ENCODE assay signal across 19 cellular contexts in genomic region chr7:30196408-30196807, GRCh38.
DNase-seq lines count a peak whose midpoint lies in the region; TF ChIP-seq lines count a peak whose summit lies in the region.
"Had no signal": no experiment of that assay in that cellular context is flagged by ENCODE, and none has a peak within 500 bp of the region (broad histone marks: within the 10 kb centered on the region; RNA-seq: fewer than 3 reads in every experiment).

No MANE protein-coding gene starts in this region.

- no TSS peak for BruUV-seq in MCF 10A (replicated peaks; lab: Mats Ljungman, UMichigan)
- no TSS peak for BruUV-seq in mammary epithelial cell (replicated peaks; lab: Mats Ljungman, UMichigan)

- no peaks in the 10 kb centered on the region for H3K79me2 ChIP-seq in mammary epithelial cell (ENCODE audit: insufficient read depth, low read length)

- in situ Hi-C loops in mammary epithelial cell (cut with MboI; ENCODE audit: low sequenced_read_pairs in 2 of 2): no loop called here

- no peak for TF ChIP-seq CTCF in MCF 10A (IDR thresholded peaks at IDR 0.05; ENCODE audit: unreplicated experiment)
- TF ChIP-seq CTCF in breast epithelium (IDR thresholded peaks at IDR 0.05): no peak
- no peak for TF ChIP-seq CTCF in NB4 (IDR thresholded peaks at IDR 0.05; ENCODE audit: low read depth, low read length)
- no peak for TF ChIP-seq CTCF in mammary epithelial cell (conservative IDR thresholded peaks at IDR 0.05 in 1 of 2, IDR thresholded peaks at IDR 0.05 in 1 of 2; ENCODE audit: extremely low read depth in 1 of 2, insufficient read depth in 1 of 2, low read depth in 1 of 2, low read length in 2 of 2)
- no peak for TF ChIP-seq CTCF in osteocyte (IDR thresholded peaks at IDR 0.05)

- H3K36me3 Mint-ChIP-seq in MCF 10A (ENCODE audit: insufficient read depth, unreplicated experiment) (no peaks in the 10 kb centered on the region), osteocyte (ENCODE audit: unreplicated experiment) (peaks cover 6% of the 10 kb centered on the region)

- POLR2A ChIA-PET in MCF 10A (lab: Yijun Ruan, JAX): no interaction called here

- dilution Hi-C loops in mammary epithelial cell (cut with HindIII; ENCODE audit: low sequenced_read_pairs): no loop called here

- TF ChIP-seq POLR2A in breast epithelium (IDR thresholded peaks at IDR 0.05) (no peak), NB4 (IDR thresholded peaks at IDR 0.05; ENCODE audit: extremely low read depth, insufficient read length) (no peak)

- CTCF ChIA-PET in MCF 10A (lab: Yijun Ruan, JAX) (no interaction called here), mammary epithelial cell (lab: Charles Lee; ENCODE audit: low non-redundant PET) (no interaction called here)

- H3K4me2 ChIP-seq in mammary epithelial cell (ENCODE audit: insufficient read depth, low read depth, low read length): no peak overlapping the region
- H3K4me2 ChIP-seq: PC-9 had no signal

- intact Hi-C loops in MCF 10A (cut with micrococcal nuclease): no loop called here
- intact Hi-C loops in breast epithelium (cut with DNase I; ENCODE audit: low total_unique reads): no loop called here
- intact Hi-C loops in mammary epithelial cell (cut with micrococcal nuclease): no loop called here

- H3K9me3 ChIP-seq in breast epithelium: no peaks in the 10 kb centered on the region
- peaks cover 12% of the 10 kb centered on the region for H3K9me3 ChIP-seq in mammary epithelial cell (replicated peaks; ENCODE audit: insufficient read depth, low read length)
- no peaks in the 10 kb centered on the region for H3K9me3 ChIP-seq in effector memory CD4-positive, alpha-beta T cell (ENCODE audit: control insufficient read depth, low read length)

- no peak overlapping the region for H2AFZ ChIP-seq in mammary epithelial cell (ENCODE audit: low read depth, low read length)
- H2AFZ ChIP-seq: PC-9 had no signal

- H3K4me1 ChIP-seq in breast epithelium (no peaks in the 10 kb centered on the region), mammary epithelial cell (ENCODE audit: insufficient read depth, low read length) (no peaks in the 10 kb centered on the region)
- H3K4me1 ChIP-seq in effector memory CD4-positive, alpha-beta T cell (ENCODE audit: control insufficient read depth, insufficient read depth, low read length, poor library complexity, severe bottlenecking): no peaks in the 10 kb centered on the region

- H3K36me3 ChIP-seq in breast epithelium: no peaks in the 10 kb centered on the region
- H3K36me3 ChIP-seq in mammary epithelial cell (ENCODE audit: insufficient read depth, low read length): no peaks in the 10 kb centered on the region
- H3K36me3 ChIP-seq in effector memory CD4-positive, alpha-beta T cell (ENCODE audit: control insufficient read depth, insufficient read depth, low read length): no peaks in the 10 kb centered on the region

- H3K27me3 Mint-ChIP-seq in MCF 10A (ENCODE audit: insufficient read depth, unreplicated experiment) (no peaks in the 10 kb centered on the region), osteocyte (ENCODE audit: unreplicated experiment) (peaks cover under 1% of the 10 kb centered on the region)
- H3K27me3 Mint-ChIP-seq: B cell, IgD-negative memory B cell had no signal

- H3K4me3 ChIP-seq in breast epithelium (no peak overlapping the region), NB4 (ENCODE audit: low read depth, low read length) (no peak overlapping the region), mammary epithelial cell (replicated peaks in 1 of 3; ENCODE audit: insufficient read depth in 1 of 3, low read depth in 2 of 3, low read length in 3 of 3) (no peak overlapping the region)
- no peak overlapping the region for H3K4me3 ChIP-seq in effector memory CD4-positive, alpha-beta T cell (ENCODE audit: insufficient read depth, low read depth, low read length, poor library complexity, severe bottlenecking)
- H3K4me3 ChIP-seq: PC-9, SK-N-MC had no signal

- no peak overlapping the region for H3K27ac ChIP-seq in breast epithelium
- H3K27ac ChIP-seq in mammary epithelial cell (ENCODE audit: insufficient read depth, low read depth, low read length): no peak overlapping the region
- H3K27ac ChIP-seq in effector memory CD4-positive, alpha-beta T cell (ENCODE audit: insufficient read depth, low read length, poor library complexity, severe bottlenecking): no peak overlapping the region
- H3K27ac ChIP-seq: PC-9, RWPE1, SK-N-MC had no signal

- no peaks in the 10 kb centered on the region for H4K20me1 ChIP-seq in mammary epithelial cell (ENCODE audit: insufficient read depth, low read length)

- DNase-seq in MCF 10A (ENCODE audit: unreplicated experiment): peak; percentile 11
- no peak for DNase-seq in breast epithelium (ENCODE audit: low spot score in 2 of 2)
- DNase-seq in NB4 (ENCODE audit: low read depth): peak; percentile 20
- peak; percentile 1 for DNase-seq in mammary epithelial cell
- no peak for DNase-seq in osteocyte (ENCODE audit: extremely low spot score, unreplicated experiment)
- no peak for DNase-seq in SW480 (ENCODE audit: low spot score)
- DNase-seq in effector memory CD4-positive, alpha-beta T cell: no peak
- DNase-seq: DND-41, NCI-H1105, NCI-H2171 treated with DMSO at 0.1 percent for 48 hours, NCI-H524 treated with DMSO at 0.1 percent for 48 hours, PC-9, SHP77 treated with DMSO at 0.1 percent for 48 hours, SW 1271 had no signal

- no peak overlapping the region for H3K27ac Mint-ChIP-seq in MCF 10A (ENCODE audit: low read depth, unreplicated experiment)
- H3K27ac Mint-ChIP-seq in osteocyte (ENCODE audit: unreplicated experiment): no peak overlapping the region
- H3K27ac Mint-ChIP-seq: B cell, CD14-positive monocyte, IgD-negative memory B cell had no signal

- H3K4me1 Mint-ChIP-seq in MCF 10A (ENCODE audit: insufficient read depth, unreplicated experiment) (no peaks in the 10 kb centered on the region), osteocyte (ENCODE audit: unreplicated experiment) (no peaks in the 10 kb centered on the region)

- H3K9me3 Mint-ChIP-seq in MCF 10A (ENCODE audit: unreplicated experiment) (peaks cover 13% of the 10 kb centered on the region), osteocyte (ENCODE audit: unreplicated experiment) (peaks cover 22% of the 10 kb centered on the region)

- H3K27me3 ChIP-seq in breast epithelium (no peaks in the 10 kb centered on the region), mammary epithelial cell (ENCODE audit: insufficient read depth, low read length) (no peaks in the 10 kb centered on the region)
- no peaks in the 10 kb centered on the region for H3K27me3 ChIP-seq in effector memory CD4-positive, alpha-beta T cell (replicated peaks; ENCODE audit: control insufficient read depth, insufficient read depth, low read length, poor library complexity, severe bottlenecking)

- H3K4me3 Mint-ChIP-seq in MCF 10A (ENCODE audit: unreplicated experiment) (no peak overlapping the region), osteocyte (ENCODE audit: unreplicated experiment) (no peak overlapping the region)
- H3K4me3 Mint-ChIP-seq: B cell, CD14-positive monocyte had no signal

- H3K9ac ChIP-seq in mammary epithelial cell (ENCODE audit: insufficient read depth, low read length): no peak overlapping the region

Comparison
In these comparisons a context has a peak if more than half of its experiments do, and no peak if none do; other contexts are left out.
1. DNase-seq: peak in MCF 10A (single experiment), NB4 (single experiment) and mammary epithelial cell (single experiment); none in breast epithelium (0 of 2), osteocyte (single experiment), SW480 (single experiment) and effector memory CD4-positive, alpha-beta T cell (0 of 3).